In the genomic region with DNA sequence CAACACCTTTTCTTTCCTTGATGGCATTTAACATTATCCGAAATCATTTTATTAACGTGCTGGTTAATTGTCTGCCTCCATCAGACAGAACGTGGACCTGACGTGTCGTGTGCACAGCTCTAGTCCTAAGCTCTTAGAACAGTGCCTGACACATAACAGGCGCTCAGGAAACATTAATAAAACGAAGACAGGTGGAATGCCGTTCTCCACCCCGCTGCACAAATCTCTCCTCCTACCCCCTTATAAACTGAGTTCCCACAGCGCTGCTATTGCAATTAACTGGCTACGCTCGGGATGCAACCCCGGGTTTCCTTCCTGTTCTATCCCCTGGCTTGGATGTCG, we compare ENCODE assay signal across 8 cellular contexts. TPM values are rescaled to one million over a fixed set of nuclear protein-coding genes. Genes with fewer than 3 reads are reported as not detected.
A peak's percentile ranks its signal among the peaks of the same experiment; 100 is the strongest.
DNase-seq lines count a peak whose midpoint lies in the region; ATAC-seq and TF ChIP-seq lines count a peak whose summit lies in the region.

No MANE protein-coding gene starts in this region.

- no peak for TF ChIP-seq CTCF in GM23338 (conservative IDR thresholded peaks at IDR 0.05; ENCODE audit: low read depth in 2 of 2)

- H3F3A ChIP-seq in GM23338 (replicated peaks; ENCODE audit: low read depth): no peaks in the 10 kb centered on the region

- H3K36me3 Mint-ChIP-seq in GM23338 (ENCODE audit: low read depth): peaks cover 6% of the 10 kb centered on the region; the same call in 2 of the 3 replicates
- peaks cover 6% of the 10 kb centered on the region in 2 donors for H3K36me3 Mint-ChIP-seq in activated T-cell treated with anti-CD3 and anti-CD28 coated beads, Interleukin-2, amount 50 U/mL, for 72 hours (ENCODE audit: insufficient read depth in 2 of 2)

- peaks cover 21% of the 10 kb centered on the region; the same call in 2 of the 3 replicates for H3K4me1 Mint-ChIP-seq in GM23338
- H3K4me1 Mint-ChIP-seq in activated T-cell treated with anti-CD3 and anti-CD28 coated beads, Interleukin-2, amount 50 U/mL, for 72 hours (ENCODE audit: low read depth): peaks cover 48% of the 10 kb centered on the region

- peaks cover 59% of the 10 kb centered on the region for H3K79me2 ChIP-seq in GM23338 (replicated peaks; ENCODE audit: insufficient read depth)

- peaks cover 7% of the 10 kb centered on the region for H3K27me3 Mint-ChIP-seq in GM23338 (ENCODE audit: insufficient read depth, low read depth, poor library complexity)
- no peaks in the 10 kb centered on the region for H3K27me3 Mint-ChIP-seq in activated T-cell treated with anti-CD3 and anti-CD28 coated beads, Interleukin-2, amount 50 U/mL, for 72 hours (ENCODE audit: low read depth)

- ATAC-seq in GM23338: no peak; the same call in 2 of the 3 replicates
- peak; percentile 3 to 4 for ATAC-seq in activated T-cell treated with anti-CD3 and anti-CD28 coated beads, Interleukin-2, amount 50 U/mL, for 72 hours (replicated peaks in 1 of 2)

- peak overlapping the region; percentile 85 for H3K4me3 ChIP-seq in GM08714 (ENCODE audit: low read length)
- peak overlapping the region; percentile 80 for H3K4me3 ChIP-seq in GM23338
- peak overlapping the region; percentile 89 for H3K4me3 ChIP-seq in skeletal muscle satellite cell (ENCODE audit: low read length)

- H3K4me2 ChIP-seq in GM23338 (peak overlapping the region; percentile 88), skeletal muscle satellite cell (ENCODE audit: low read length) (peak overlapping the region; percentile 83)

- peaks cover 3% of the 10 kb centered on the region; the same call in 2 of the 3 replicates for H3K9me3 Mint-ChIP-seq in GM23338
- H3K9me3 Mint-ChIP-seq in activated T-cell treated with anti-CD3 and anti-CD28 coated beads, Interleukin-2, amount 50 U/mL, for 72 hours: no peaks in the 10 kb centered on the region

- no peaks in the 10 kb centered on the region for H3K27me3 ChIP-seq in GM23338 (ENCODE audit: insufficient read depth)
- no peaks in the 10 kb centered on the region for H3K27me3 ChIP-seq in skeletal muscle satellite cell (ENCODE audit: control insufficient read depth, insufficient read depth, low read length)

- H2AFZ ChIP-seq in GM23338: peak overlapping the region; percentile 86

- DNase-seq in GM23338 (ENCODE audit: low spot score) (peak; percentile 5), NAMALWA (ENCODE audit: low spot score) (peak; percentile 55), hepatic stellate cell (ENCODE audit: low spot score) (peak; percentile 19), iPS-NIHi11 (ENCODE audit: low spot score) (no peak), KG1 (lab: John Stamatoyannopoulos, UW) (no peak)
- DNase-seq in activated T-cell treated with anti-CD3 and anti-CD28 coated beads, Interleukin-2, amount 50 U/mL, for 72 hours: no peak

- H4K20me1 ChIP-seq in GM23338 (replicated peaks; ENCODE audit: insufficient read depth): peaks cover 5% of the 10 kb centered on the region; the same call in 1 of the 2 replicates

- H3K9me3 ChIP-seq in skeletal muscle satellite cell (replicated peaks; ENCODE audit: low read length): no peaks in the 10 kb centered on the region

- H3K27ac Mint-ChIP-seq in GM23338: peak overlapping the region; percentile 100
- H3K27ac Mint-ChIP-seq in activated T-cell treated with anti-CD3 and anti-CD28 coated beads, Interleukin-2, amount 50 U/mL, for 72 hours: peak overlapping the region; percentile 100

- H3K9ac ChIP-seq in skeletal muscle satellite cell (ENCODE audit: low read depth, low read length): peak overlapping the region; percentile 94

- H3K9me2 ChIP-seq in GM23338 (ENCODE audit: insufficient read depth): no peaks in the 10 kb centered on the region

- peaks cover 13% of the 10 kb centered on the region; the same call in 1 of the 2 replicates for H3K4me1 ChIP-seq in GM23338 (ENCODE audit: insufficient read depth)
- H3K4me1 ChIP-seq in skeletal muscle satellite cell (ENCODE audit: control insufficient read depth, insufficient read depth, low read length): peaks cover 13% of the 10 kb centered on the region

- H3K4me3 Mint-ChIP-seq in GM23338: peak overlapping the region; percentile 100
- peak overlapping the region; percentile 99 to 100 for H3K4me3 Mint-ChIP-seq in activated T-cell treated with anti-CD3 and anti-CD28 coated beads, Interleukin-2, amount 50 U/mL, for 72 hours

- H3K36me3 ChIP-seq in GM23338 (ENCODE audit: insufficient read depth) (no peaks in the 10 kb centered on the region), skeletal muscle satellite cell (ENCODE audit: insufficient read depth, low read length) (no peaks in the 10 kb centered on the region)

- H3K27ac ChIP-seq in GM23338 (ENCODE audit: low read depth): no peak overlapping the region

TF ChIP-seq in GM23338, 12 proteins besides CTCF, POLR2A, EP300 and RAD21 (continues in another document):
- TF ChIP-seq JUNB (IDR thresholded peaks at IDR 0.05; ENCODE audit: unreplicated experiment) (no peak), STAT1 (IDR thresholded peaks at IDR 0.05; ENCODE audit: unreplicated experiment) (no peak), ZNF114 (CRISPR knock-in tag; IDR thresholded peaks at IDR 0.05) (no peak), EZH2 (IDR thresholded peaks at IDR 0.05; ENCODE audit: low read depth, unreplicated experiment) (no peak), EZH2phosphoT487 (IDR thresholded peaks at IDR 0.05; ENCODE audit: unreplicated experiment) (no peak), NANOG (IDR thresholded peaks at IDR 0.05; ENCODE audit: borderline replicate concordance) (no peak), POLR2AphosphoS5 (IDR thresholded peaks at IDR 0.05; ENCODE audit: low read depth) (no peak)
- TF ChIP-seq, protein P1, sequence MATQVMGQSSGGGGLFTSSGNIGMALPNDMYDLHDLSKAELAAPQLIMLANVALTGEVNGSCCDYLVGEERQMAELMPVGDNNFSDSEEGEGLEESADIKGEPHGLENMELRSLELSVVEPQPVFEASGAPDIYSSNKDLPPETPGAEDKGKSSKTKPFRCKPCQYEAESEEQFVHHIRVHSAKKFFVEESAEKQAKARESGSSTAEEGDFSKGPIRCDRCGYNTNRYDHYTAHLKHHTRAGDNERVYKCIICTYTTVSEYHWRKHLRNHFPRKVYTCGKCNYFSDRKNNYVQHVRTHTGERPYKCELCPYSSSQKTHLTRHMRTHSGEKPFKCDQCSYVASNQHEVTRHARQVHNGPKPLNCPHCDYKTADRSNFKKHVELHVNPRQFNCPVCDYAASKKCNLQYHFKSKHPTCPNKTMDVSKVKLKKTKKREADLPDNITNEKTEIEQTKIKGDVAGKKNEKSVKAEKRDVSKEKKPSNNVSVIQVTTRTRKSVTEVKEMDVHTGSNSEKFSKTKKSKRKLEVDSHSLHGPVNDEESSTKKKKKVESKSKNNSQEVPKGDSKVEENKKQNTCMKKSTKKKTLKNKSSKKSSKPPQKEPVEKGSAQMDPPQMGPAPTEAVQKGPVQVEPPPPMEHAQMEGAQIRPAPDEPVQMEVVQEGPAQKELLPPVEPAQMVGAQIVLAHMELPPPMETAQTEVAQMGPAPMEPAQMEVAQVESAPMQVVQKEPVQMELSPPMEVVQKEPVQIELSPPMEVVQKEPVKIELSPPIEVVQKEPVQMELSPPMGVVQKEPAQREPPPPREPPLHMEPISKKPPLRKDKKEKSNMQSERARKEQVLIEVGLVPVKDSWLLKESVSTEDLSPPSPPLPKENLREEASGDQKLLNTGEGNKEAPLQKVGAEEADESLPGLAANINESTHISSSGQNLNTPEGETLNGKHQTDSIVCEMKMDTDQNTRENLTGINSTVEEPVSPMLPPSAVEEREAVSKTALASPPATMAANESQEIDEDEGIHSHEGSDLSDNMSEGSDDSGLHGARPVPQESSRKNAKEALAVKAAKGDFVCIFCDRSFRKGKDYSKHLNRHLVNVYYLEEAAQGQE (IDR thresholded peaks at IDR 0.05; ENCODE audit: unreplicated experiment): no peak

RNA-seq across cellular contexts. Expression of a gene that starts 0.5 kb away (rescaled TPM):
- 32.2 and 32.5 TPM in 2 replicates for total RNA-seq in GM23338 (2014; rRNA removed; shearing (Covaris generic))
- polyA plus RNA-seq in GM23338 (2016; fragmentation: Nextera tagmentation; extraction: Ambion mirVana): 34.8 and 40.0 TPM in 2 replicates
- total RNA-seq in activated T-cell treated with anti-CD3 and anti-CD28 coated beads, Interleukin-2, amount 50 U/mL, for 72 hours: 10 to 100 TPM; 31.5 to 46.3 TPM
- total RNA-seq in skeletal muscle satellite cell (2012; rRNA removed): 41.8 and 45.4 TPM in 2 replicates

RNA-seq across cellular contexts. Expression of a gene that starts 16.1 kb away (rescaled TPM):
- 0.89 and 0.94 TPM in 2 replicates for total RNA-seq in GM23338 (2014; rRNA removed; shearing (Covaris generic))
- 0.63 and 0.86 TPM in 2 replicates for polyA plus RNA-seq in GM23338 (2016; fragmentation: Nextera tagmentation; extraction: Ambion mirVana)
- not detected for total RNA-seq in activated T-cell treated with anti-CD3 and anti-CD28 coated beads, Interleukin-2, amount 50 U/mL, for 72 hours
- not detected in 2 replicates for total RNA-seq in skeletal muscle satellite cell (2012; rRNA removed)

Comparison
In these comparisons a context has a peak if more than half of its experiments do, and no peak if none do; other contexts are left out.
1. DNase-seq: peak in GM23338 (single experiment), NAMALWA (single experiment) and hepatic stellate cell (single experiment); none in activated T-cell treated with anti-CD3 and anti-CD28 coated beads, Interleukin-2, amount 50 U/mL, for 72 hours (0 of 2), iPS-NIHi11 (single experiment) and KG1 (single experiment).
2. Peak in every context shown above with its lines, with median percentiles within 50 percentile points of each other: H3K4me3 ChIP-seq.